ENCODE assay signal across 1 cellular context in the genomic region with DNA sequence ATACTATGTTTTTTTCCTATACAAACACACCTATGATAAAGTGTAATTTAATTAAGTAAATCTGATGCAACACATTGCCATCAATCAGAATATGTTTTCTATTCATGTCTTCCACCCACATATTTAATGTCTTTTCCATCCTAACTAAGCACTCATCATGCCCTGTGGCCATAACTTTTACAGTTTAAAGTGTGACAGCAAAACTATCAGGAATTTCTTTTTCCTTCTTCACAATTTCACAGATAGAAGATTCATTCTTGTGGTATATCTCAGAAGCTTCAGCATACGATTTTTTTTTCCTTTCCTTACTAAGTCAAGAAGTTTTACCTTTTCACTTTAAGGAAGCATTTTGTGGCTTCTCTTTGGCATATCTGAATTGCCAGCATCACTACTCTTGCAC.
TF ChIP-seq lines count a peak whose summit lies in the region.

No MANE protein-coding gene starts in this region.

TF ChIP-seq in GM23338, 12 proteins besides CTCF, POLR2A, EP300 and RAD21 (continued from another document):
- TF ChIP-seq, protein P1, sequence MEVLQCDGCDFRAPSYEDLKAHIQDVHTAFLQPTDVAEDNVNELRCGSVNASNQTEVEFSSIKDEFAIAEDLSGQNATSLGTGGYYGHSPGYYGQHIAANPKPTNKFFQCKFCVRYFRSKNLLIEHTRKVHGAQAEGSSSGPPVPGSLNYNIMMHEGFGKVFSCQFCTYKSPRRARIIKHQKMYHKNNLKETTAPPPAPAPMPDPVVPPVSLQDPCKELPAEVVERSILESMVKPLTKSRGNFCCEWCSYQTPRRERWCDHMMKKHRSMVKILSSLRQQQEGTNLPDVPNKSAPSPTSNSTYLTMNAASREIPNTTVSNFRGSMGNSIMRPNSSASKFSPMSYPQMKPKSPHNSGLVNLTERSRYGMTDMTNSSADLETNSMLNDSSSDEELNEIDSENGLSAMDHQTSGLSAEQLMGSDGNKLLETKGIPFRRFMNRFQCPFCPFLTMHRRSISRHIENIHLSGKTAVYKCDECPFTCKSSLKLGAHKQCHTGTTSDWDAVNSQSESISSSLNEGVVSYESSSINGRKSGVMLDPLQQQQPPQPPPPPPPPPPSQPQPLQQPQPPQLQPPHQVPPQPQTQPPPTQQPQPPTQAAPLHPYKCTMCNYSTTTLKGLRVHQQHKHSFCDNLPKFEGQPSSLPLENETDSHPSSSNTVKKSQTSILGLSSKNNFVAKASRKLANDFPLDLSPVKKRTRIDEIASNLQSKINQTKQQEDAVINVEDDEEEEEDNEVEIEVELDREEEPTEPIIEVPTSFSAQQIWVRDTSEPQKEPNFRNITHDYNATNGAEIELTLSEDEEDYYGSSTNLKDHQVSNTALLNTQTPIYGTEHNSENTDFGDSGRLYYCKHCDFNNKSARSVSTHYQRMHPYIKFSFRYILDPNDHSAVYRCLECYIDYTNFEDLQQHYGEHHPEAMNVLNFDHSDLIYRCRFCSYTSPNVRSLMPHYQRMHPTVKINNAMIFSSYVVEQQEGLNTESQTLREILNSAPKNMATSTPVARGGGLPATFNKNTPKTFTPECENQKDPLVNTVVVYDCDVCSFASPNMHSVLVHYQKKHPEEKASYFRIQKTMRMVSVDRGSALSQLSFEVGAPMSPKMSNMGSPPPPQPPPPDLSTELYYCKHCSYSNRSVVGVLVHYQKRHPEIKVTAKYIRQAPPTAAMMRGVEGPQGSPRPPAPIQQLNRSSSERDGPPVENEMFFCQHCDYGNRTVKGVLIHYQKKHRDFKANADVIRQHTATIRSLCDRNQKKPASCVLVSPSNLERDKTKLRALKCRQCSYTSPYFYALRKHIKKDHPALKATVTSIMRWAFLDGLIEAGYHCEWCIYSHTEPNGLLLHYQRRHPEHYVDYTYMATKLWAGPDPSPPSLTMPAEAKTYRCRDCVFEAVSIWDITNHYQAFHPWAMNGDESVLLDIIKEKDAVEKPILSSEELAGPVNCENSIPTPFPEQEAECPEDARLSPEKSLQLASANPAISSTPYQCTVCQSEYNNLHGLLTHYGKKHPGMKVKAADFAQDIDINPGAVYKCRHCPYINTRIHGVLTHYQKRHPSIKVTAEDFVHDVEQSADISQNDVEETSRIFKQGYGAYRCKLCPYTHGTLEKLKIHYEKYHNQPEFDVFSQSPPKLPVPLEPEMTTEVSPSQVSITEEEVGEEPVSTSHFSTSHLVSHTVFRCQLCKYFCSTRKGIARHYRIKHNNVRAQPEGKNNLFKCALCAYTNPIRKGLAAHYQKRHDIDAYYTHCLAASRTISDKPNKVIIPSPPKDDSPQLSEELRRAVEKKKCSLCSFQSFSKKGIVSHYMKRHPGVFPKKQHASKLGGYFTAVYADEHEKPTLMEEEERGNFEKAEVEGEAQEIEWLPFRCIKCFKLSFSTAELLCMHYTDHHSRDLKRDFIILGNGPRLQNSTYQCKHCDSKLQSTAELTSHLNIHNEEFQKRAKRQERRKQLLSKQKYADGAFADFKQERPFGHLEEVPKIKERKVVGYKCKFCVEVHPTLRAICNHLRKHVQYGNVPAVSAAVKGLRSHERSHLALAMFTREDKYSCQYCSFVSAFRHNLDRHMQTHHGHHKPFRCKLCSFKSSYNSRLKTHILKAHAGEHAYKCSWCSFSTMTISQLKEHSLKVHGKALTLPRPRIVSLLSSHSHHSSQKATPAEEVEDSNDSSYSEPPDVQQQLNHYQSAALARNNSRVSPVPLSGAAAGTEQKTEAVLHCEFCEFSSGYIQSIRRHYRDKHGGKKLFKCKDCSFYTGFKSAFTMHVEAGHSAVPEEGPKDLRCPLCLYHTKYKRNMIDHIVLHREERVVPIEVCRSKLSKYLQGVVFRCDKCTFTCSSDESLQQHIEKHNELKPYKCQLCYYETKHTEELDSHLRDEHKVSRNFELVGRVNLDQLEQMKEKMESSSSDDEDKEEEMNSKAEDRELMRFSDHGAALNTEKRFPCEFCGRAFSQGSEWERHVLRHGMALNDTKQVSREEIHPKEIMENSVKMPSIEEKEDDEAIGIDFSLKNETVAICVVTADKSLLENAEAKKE (CRISPR knock-in tag; IDR thresholded peaks at IDR 0.05) = no peak
- TF ChIP-seq, protein P2, sequence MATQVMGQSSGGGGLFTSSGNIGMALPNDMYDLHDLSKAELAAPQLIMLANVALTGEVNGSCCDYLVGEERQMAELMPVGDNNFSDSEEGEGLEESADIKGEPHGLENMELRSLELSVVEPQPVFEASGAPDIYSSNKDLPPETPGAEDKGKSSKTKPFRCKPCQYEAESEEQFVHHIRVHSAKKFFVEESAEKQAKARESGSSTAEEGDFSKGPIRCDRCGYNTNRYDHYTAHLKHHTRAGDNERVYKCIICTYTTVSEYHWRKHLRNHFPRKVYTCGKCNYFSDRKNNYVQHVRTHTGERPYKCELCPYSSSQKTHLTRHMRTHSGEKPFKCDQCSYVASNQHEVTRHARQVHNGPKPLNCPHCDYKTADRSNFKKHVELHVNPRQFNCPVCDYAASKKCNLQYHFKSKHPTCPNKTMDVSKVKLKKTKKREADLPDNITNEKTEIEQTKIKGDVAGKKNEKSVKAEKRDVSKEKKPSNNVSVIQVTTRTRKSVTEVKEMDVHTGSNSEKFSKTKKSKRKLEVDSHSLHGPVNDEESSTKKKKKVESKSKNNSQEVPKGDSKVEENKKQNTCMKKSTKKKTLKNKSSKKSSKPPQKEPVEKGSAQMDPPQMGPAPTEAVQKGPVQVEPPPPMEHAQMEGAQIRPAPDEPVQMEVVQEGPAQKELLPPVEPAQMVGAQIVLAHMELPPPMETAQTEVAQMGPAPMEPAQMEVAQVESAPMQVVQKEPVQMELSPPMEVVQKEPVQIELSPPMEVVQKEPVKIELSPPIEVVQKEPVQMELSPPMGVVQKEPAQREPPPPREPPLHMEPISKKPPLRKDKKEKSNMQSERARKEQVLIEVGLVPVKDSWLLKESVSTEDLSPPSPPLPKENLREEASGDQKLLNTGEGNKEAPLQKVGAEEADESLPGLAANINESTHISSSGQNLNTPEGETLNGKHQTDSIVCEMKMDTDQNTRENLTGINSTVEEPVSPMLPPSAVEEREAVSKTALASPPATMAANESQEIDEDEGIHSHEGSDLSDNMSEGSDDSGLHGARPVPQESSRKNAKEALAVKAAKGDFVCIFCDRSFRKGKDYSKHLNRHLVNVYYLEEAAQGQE (IDR thresholded peaks at IDR 0.05; ENCODE audit: unreplicated experiment) = no peak
- no peak for TF ChIP-seq NANOG (IDR thresholded peaks at IDR 0.05; ENCODE audit: borderline replicate concordance)
TF ChIP-seq in GM23338: peak in this region for 0.
